Comparison of ENCODE assay signal across 8 cellular contexts in genomic region chr1:205849619-205850355, GRCh38. TPM values are rescaled to one million over a fixed set of nuclear protein-coding genes. Genes with fewer than 3 reads are reported as not detected.
DNase-seq lines count a peak whose midpoint lies in the region; ATAC-seq, FAIRE-seq and TF ChIP-seq lines count a peak whose summit lies in the region.

Gene PM20D1 (minus strand): TSS chr1:205850132. CDS start chr1:205850072, 60 bp downstream.

- 0 out of 2 replicates have a peak within 1 kb of the TSS, but pooled peaks have one; percentile 29 for H2AFZ ChIP-seq in SK-N-SH (ENCODE audit: low read depth)

- FAIRE-seq in small intestine (lab: Jason Lieb, UNC) (no peak), D721Med (lab: Jason Lieb, UNC) (no peak)

- H3K4me1 ChIP-seq in DOHH2 (ENCODE audit: control insufficient read depth, low read length) (peaks cover 10% of the 10 kb centered on the region), SK-N-SH (ENCODE audit: control insufficient read depth in 1 of 2, insufficient read depth in 2 of 2, low read depth in 1 of 2, low read length in 1 of 2) (peaks cover 0 to 2% of the 10 kb centered on the region in 2 experiments; a peak in 1 of 4 replicates), right atrium auricular region (peaks cover 0 to 5% of the 10 kb centered on the region in 2 donors), small intestine (ENCODE audit: control insufficient read depth in 2 of 2, insufficient read depth in 1 of 2, low read depth in 1 of 2, low read length in 1 of 2) (no peaks in the 10 kb centered on the region)

- no peaks in the 10 kb centered on the region for H3K79me2 ChIP-seq in DOHH2 (ENCODE audit: control insufficient read depth, low read length)
- H3K79me2 ChIP-seq in SK-N-SH (ENCODE audit: insufficient read depth) = no peaks in the 10 kb centered on the region

- H3K4me2 ChIP-seq in DOHH2 (ENCODE audit: low read length) (peak within 1 kb of the TSS; percentile 55), SK-N-SH (peak within 1 kb of the TSS; percentile 15; the same call in 1 of the 2 replicates)

- no peaks in the 10 kb centered on the region for H4K20me1 ChIP-seq in DOHH2 (ENCODE audit: control insufficient read depth, insufficient read depth, low read depth, low read length)
- H4K20me1 ChIP-seq in SK-N-SH (ENCODE audit: insufficient read depth) = no peaks in the 10 kb centered on the region

- peak within 1 kb of the TSS; percentile 79 for H3K4me3 Mint-ChIP-seq in activated naive CD8-positive, alpha-beta T cell treated with anti-CD3 and anti-CD28 coated beads for 36 hours

- no peaks in the 10 kb centered on the region for H3K36me3 ChIP-seq in DOHH2 (ENCODE audit: control insufficient read depth, low read length)
- no peaks in the 10 kb centered on the region for H3K36me3 ChIP-seq in SK-N-SH (replicated peaks in 1 of 2; ENCODE audit: control insufficient read depth in 1 of 2, insufficient read depth in 2 of 2, low read length in 1 of 2)
- H3K36me3 ChIP-seq in right atrium auricular region = no peaks in the 10 kb centered on the region
- no peaks in the 10 kb centered on the region for H3K36me3 ChIP-seq in small intestine (ENCODE audit: control insufficient read depth in 2 of 2, insufficient read depth in 2 of 2, low read length in 2 of 2)

- TF ChIP-seq CTCF in DOHH2 (IDR thresholded peaks at IDR 0.05; ENCODE audit: low read depth, low read length, poor library complexity, severe bottlenecking) (no peak), SK-N-SH (IDR thresholded peaks at IDR 0.05) (no peak), right atrium auricular region (IDR thresholded peaks at IDR 0.05) (no peak), D721Med (IDR thresholded peaks at IDR 0.05; ENCODE audit: insufficient read depth, missing control alignments) (no peak)

- TF ChIP-seq EP300 in SK-N-SH (IDR thresholded peaks at IDR 0.05; ENCODE audit: borderline replicate concordance in 1 of 2, low read depth in 1 of 2, low read length in 1 of 2) = no peak

- CTCF ChIA-PET in SK-N-SH (lab: Yijun Ruan, JAX) = interaction anchor here (2.2 kb wide), 2 partner anchors 58 to 180 kb away, joined by 5 read pairs; no protein-coding TSS in a partner anchor

- no peaks in the 10 kb centered on the region for H3K27me3 Mint-ChIP-seq in activated naive CD8-positive, alpha-beta T cell treated with anti-CD3 and anti-CD28 coated beads for 36 hours

- H3K4me3 ChIP-seq in DOHH2 (ENCODE audit: low read length) (peak within 1 kb of the TSS; percentile 60), SK-N-SH (ENCODE audit: low read depth in 2 of 2, low read length in 1 of 2) (peak within 1 kb of the TSS; percentile 39 to 40; a peak in 3 of 4 replicates), right atrium auricular region (peak within 1 kb of the TSS; percentile 34 to 59), small intestine (ENCODE audit: low read depth in 1 of 2, low read length in 2 of 2) (no peak within 1 kb of the TSS)

- POLR2A ChIA-PET in SK-N-SH (lab: Yijun Ruan, JAX) = interaction anchor here (1.5 kb wide), 1 partner anchor 38 kb away, joined by 4 read pairs; no protein-coding TSS in a partner anchor

- peak; percentile 89 for DNase-seq in SK-N-SH
- peak; percentile 76 for DNase-seq in activated naive CD8-positive, alpha-beta T cell treated with anti-CD3 and anti-CD28 coated beads for 36 hours
- peak; percentile 82 for DNase-seq in right atrium auricular region (ENCODE audit: low spot score)
- peak; percentile 79 for DNase-seq in small intestine
- no peak for DNase-seq in D721Med (ENCODE audit: insufficient read length, low spot score)
- DNase-seq in NCI-H1105 (lab: John Stamatoyannopoulos, UW) = no peak

- ATAC-seq in HG02642 (IDR thresholded peaks at IDR 0.05; ENCODE audit: poor library complexity, unreplicated experiment) = peak; percentile 99

- H3K36me3 Mint-ChIP-seq in activated naive CD8-positive, alpha-beta T cell treated with anti-CD3 and anti-CD28 coated beads for 36 hours = peaks cover 4% of the 10 kb centered on the region

- H3F3A ChIP-seq in DOHH2 (ENCODE audit: control insufficient read depth, insufficient read depth) (no peaks in the 10 kb centered on the region), SK-N-SH (replicated peaks; ENCODE audit: insufficient read depth) (no peaks in the 10 kb centered on the region)

- H3K4me1 Mint-ChIP-seq in activated naive CD8-positive, alpha-beta T cell treated with anti-CD3 and anti-CD28 coated beads for 36 hours = peaks cover 23% of the 10 kb centered on the region

- 71% methylated on average over 39 of the region's 39 CpGs for WGBS in SK-N-SH (ENCODE audit: low lambda C conversion rate)
- WGBS in small intestine, 3 donors = 48 to 82% (median 61%) methylated on average over 37 to 39 of the region's 39 CpGs

- TF ChIP-seq RAD21 in SK-N-SH (IDR thresholded peaks at IDR 0.05; ENCODE audit: low read length) = no peak

- no peaks in the 10 kb centered on the region for H3K9me3 Mint-ChIP-seq in activated naive CD8-positive, alpha-beta T cell treated with anti-CD3 and anti-CD28 coated beads for 36 hours

- no peak within 1 kb of the TSS for H3K9ac ChIP-seq in SK-N-SH

- H3K9me2 ChIP-seq in DOHH2 (replicated peaks; ENCODE audit: control insufficient read depth, low read length) (no peaks in the 10 kb centered on the region), SK-N-SH (no peaks in the 10 kb centered on the region)

- H3K27me3 ChIP-seq in DOHH2 (ENCODE audit: control insufficient read depth, low read length) = no peaks in the 10 kb centered on the region
- H3K27me3 ChIP-seq in SK-N-SH (ENCODE audit: insufficient read depth) = no peaks in the 10 kb centered on the region
- no peaks in the 10 kb centered on the region for H3K27me3 ChIP-seq in right atrium auricular region
- peaks cover 0 to 2% of the 10 kb centered on the region in 2 donors for H3K27me3 ChIP-seq in small intestine (ENCODE audit: control insufficient read depth in 2 of 2, insufficient read depth in 2 of 2, low read length in 2 of 2)

- peak within 1 kb of the TSS; percentile 59 for H3K27ac Mint-ChIP-seq in activated naive CD8-positive, alpha-beta T cell treated with anti-CD3 and anti-CD28 coated beads for 36 hours

- H3K9me3 ChIP-seq in DOHH2 (ENCODE audit: control insufficient read depth, insufficient read depth, low read length) (peaks cover 6% of the 10 kb centered on the region; the same call in 1 of the 2 replicates), SK-N-SH (no peaks in the 10 kb centered on the region; the same call in 1 of the 2 replicates), right atrium auricular region (no peaks in the 10 kb centered on the region), small intestine (ENCODE audit: control insufficient read depth, low read depth) (no peaks in the 10 kb centered on the region)

- no peak within 1 kb of the TSS for H3K27ac ChIP-seq in DOHH2 (ENCODE audit: low read depth, low read length)
- H3K27ac ChIP-seq in SK-N-SH (ENCODE audit: low read depth in 2 of 2, low read length in 1 of 2) = no peak within 1 kb of the TSS; a peak in 1 of 4 replicates
- peak within 1 kb of the TSS in 1 of 2 donors; percentile 52 for H3K27ac ChIP-seq in right atrium auricular region
- H3K27ac ChIP-seq in small intestine (ENCODE audit: low read depth in 1 of 2, low read length in 1 of 2) = peak within 1 kb of the TSS in 1 of 2 donors; percentile 56

TF ChIP-seq in SK-N-SH, 30 proteins besides CTCF, POLR2A, EP300 and RAD21 (continues in another document):
- TF ChIP-seq FOSL2 (IDR thresholded peaks at IDR 0.05; ENCODE audit: borderline replicate concordance, low read depth) = no peak
- no peak for TF ChIP-seq TEAD4 (IDR thresholded peaks at IDR 0.05; ENCODE audit: borderline replicate concordance, insufficient read depth)
- no peak for TF ChIP-seq USF1 (IDR thresholded peaks at IDR 0.05; ENCODE audit: borderline replicate concordance, low read depth)
- TF ChIP-seq IRF3 (IDR thresholded peaks at IDR 0.05; ENCODE audit: low read depth, low read length) = no peak
- TF ChIP-seq ZBTB33 (IDR thresholded peaks at IDR 0.05; ENCODE audit: borderline replicate concordance, low read depth) = no peak
- no peak for TF ChIP-seq POLR2AphosphoS5 (IDR thresholded peaks at IDR 0.05; ENCODE audit: low read depth, low read length)
- TF ChIP-seq RCOR1 (IDR thresholded peaks at IDR 0.05; ENCODE audit: low read length) = no peak
- no peak; the same call in 1 of the 2 replicates for TF ChIP-seq MXI1 (IDR thresholded peaks at IDR 0.05; ENCODE audit: low read depth, low read length)

RNA-seq across cellular contexts. Expression of gene PM20D1, which starts in this region (rescaled TPM):
- polyA plus RNA-seq in SK-N-SH (2012; rRNA removed) = not detected in 2 replicates
- polyA plus RNA-seq in SK-N-SH (2012; cell fraction: cytosol; rRNA removed) = 0.03 TPM in 2 replicates
- polyA plus RNA-seq in SK-N-SH (2012; cell fraction: nucleus; rRNA removed) = 0.08 TPM in 1 of 2 replicates, not detected in the other
- total RNA-seq in activated naive CD8-positive, alpha-beta T cell treated with anti-CD3 and anti-CD28 coated beads for 36 hours = under 1 TPM; 0.20 to 0.25 TPM
- total RNA-seq in right atrium auricular region = 1 to 10 TPM; 1.2 to 1.4 TPM
- polyA plus RNA-seq in small intestine = under 1 TPM in 1 of 3 donors, not detected in 2; 0.19 TPM

Comparison
In these comparisons a context has a peak if more than half of its experiments do, and no peak if none do; other contexts are left out.
1. Peak in DNase-seq, H3K4me3 ChIP-seq and H3K4me2 ChIP-seq in SK-N-SH; RNA of the gene not detected or under 1 TPM.
2. Peak in DNase-seq in activated naive CD8-positive, alpha-beta T cell treated with anti-CD3 and anti-CD28 coated beads for 36 hours; RNA of the gene not detected or under 1 TPM.
3. Peak in DNase-seq in small intestine; RNA of the gene not detected or under 1 TPM.
4. H3K4me3 ChIP-seq: peak in DOHH2 (single experiment) and right atrium auricular region (2 of 2); none in small intestine (0 of 2).